8 cellular contexts compared by ENCODE assay signal in genomic region chr3:48465531-48466378, GRCh38. TPM values are rescaled to one million over a fixed set of nuclear protein-coding genes. Genes with fewer than 3 reads are reported as not detected.
DNase-seq lines count a peak whose midpoint lies in the region; ATAC-seq and TF ChIP-seq lines count a peak whose summit lies in the region.

No MANE protein-coding gene starts in this region.

- peak overlapping the region; percentile 90 to 97 (median 96) for H3K27ac Mint-ChIP-seq in CD4-positive, CD25-positive, alpha-beta regulatory T cell
- H3K27ac Mint-ChIP-seq in endothelial cell (ENCODE audit: unreplicated experiment), result peak overlapping the region; percentile 98

- peak; percentile 10 for TF ChIP-seq CTCF in endothelial cell (IDR thresholded peaks at IDR 0.05; ENCODE audit: unreplicated experiment)

- H3K27me3 Mint-ChIP-seq in CD4-positive, CD25-positive, alpha-beta regulatory T cell, result no peaks in the 10 kb centered on the region
- H3K27me3 Mint-ChIP-seq in endothelial cell (ENCODE audit: unreplicated experiment), result peaks cover 19% of the 10 kb centered on the region

- H3K36me3 Mint-ChIP-seq in CD4-positive, CD25-positive, alpha-beta regulatory T cell, result peaks cover 19% of the 10 kb centered on the region
- H3K36me3 Mint-ChIP-seq in endothelial cell (ENCODE audit: low read depth, unreplicated experiment), result peaks cover 30% of the 10 kb centered on the region

- H3K27ac ChIP-seq in CD4-positive, CD25-positive, alpha-beta regulatory T cell (ENCODE audit: insufficient read depth, low read length, poor library complexity, severe bottlenecking), result peak overlapping the region; percentile 94
- peak overlapping the region; percentile 100 for H3K27ac ChIP-seq in mesodermal cell (ENCODE audit: low read depth, low read length, severe bottlenecking)

- H3K9ac ChIP-seq in NT2/D1 (ENCODE audit: insufficient read length, low read depth), result peak overlapping the region; percentile 65

- H3K36me3 ChIP-seq in CD4-positive, CD25-positive, alpha-beta regulatory T cell (ENCODE audit: control insufficient read depth, insufficient read depth, low read length), result peaks cover 37% of the 10 kb centered on the region
- H3K36me3 ChIP-seq in NT2/D1 (ENCODE audit: insufficient read depth, insufficient read length, low read length) (peaks cover 87% of the 10 kb centered on the region), mesodermal cell (ENCODE audit: control insufficient read depth, insufficient read depth, low read length) (peaks cover 71% of the 10 kb centered on the region)

- no peaks in the 10 kb centered on the region for H3K9me3 Mint-ChIP-seq in CD4-positive, CD25-positive, alpha-beta regulatory T cell
- H3K9me3 Mint-ChIP-seq in endothelial cell (ENCODE audit: unreplicated experiment), result no peaks in the 10 kb centered on the region

- H3K27me3 ChIP-seq in CD4-positive, CD25-positive, alpha-beta regulatory T cell (ENCODE audit: control insufficient read depth, insufficient read depth, low read length), result no peaks in the 10 kb centered on the region
- H3K27me3 ChIP-seq in NT2/D1 (ENCODE audit: insufficient read depth, insufficient read length), result no peaks in the 10 kb centered on the region

- WGBS in mesodermal cell (ENCODE audit: insufficient coverage in 2 of 2), 2 experiments, result 58 to 61% methylated on average over 13 to 20 of the region's 21 CpGs

- peak overlapping the region; percentile 90 to 98 (median 95) for H3K4me3 Mint-ChIP-seq in CD4-positive, CD25-positive, alpha-beta regulatory T cell
- peak overlapping the region; percentile 40 for H3K4me3 Mint-ChIP-seq in endothelial cell (ENCODE audit: unreplicated experiment)

- H3K4me3 ChIP-seq in CD4-positive, CD25-positive, alpha-beta regulatory T cell (ENCODE audit: low read depth, low read length), result peak overlapping the region; percentile 78
- no peak overlapping the region for H3K4me3 ChIP-seq in NT2/D1 (ENCODE audit: insufficient read length, low read depth)
- peak overlapping the region; percentile 1 for H3K4me3 ChIP-seq in mesodermal cell (ENCODE audit: extremely low read depth, insufficient read depth, low read length, poor library complexity, severe bottlenecking)

- no peaks in the 10 kb centered on the region for H3K9me3 ChIP-seq in CD4-positive, CD25-positive, alpha-beta regulatory T cell (ENCODE audit: control insufficient read depth in 2 of 2, low read length in 2 of 2)
- H3K9me3 ChIP-seq in NT2/D1 (ENCODE audit: insufficient read depth, low read length) (no peaks in the 10 kb centered on the region), mesodermal cell (ENCODE audit: control insufficient read depth, low read length) (no peaks in the 10 kb centered on the region)

- DNase-seq in CD4-positive, CD25-positive, alpha-beta regulatory T cell, result peak; percentile 64 to 89 (median 77)
- DNase-seq in NT2/D1 (ENCODE audit: low read depth, low spot score) (peak; percentile 97), activated T-cell treated with anti-CD3 and anti-CD28 coated beads for 1 hour (ENCODE audit: low read depth) (peak; percentile 68), endothelial cell (ENCODE audit: low spot score) (peak; percentile 92)
- peak; percentile 63 to 67 for DNase-seq in stimulated activated CD8-positive, alpha-beta memory T cell treated with anti-CD3 and anti-CD28 coated beads, Interleukin-15, amount 100 ng/mL, for 4 hours (ENCODE audit: low read depth in 2 of 2)

- H3K4me1 Mint-ChIP-seq in CD4-positive, CD25-positive, alpha-beta regulatory T cell, result peaks cover 0 to 57% (median 30%) of the 10 kb centered on the region in 4 donors
- peaks cover 27% of the 10 kb centered on the region for H3K4me1 Mint-ChIP-seq in endothelial cell (ENCODE audit: unreplicated experiment)

- H3K4me1 ChIP-seq in CD4-positive, CD25-positive, alpha-beta regulatory T cell (ENCODE audit: control insufficient read depth, insufficient read depth, low read length, poor library complexity, severe bottlenecking), result peaks cover 58% of the 10 kb centered on the region
- H3K4me1 ChIP-seq in NT2/D1 (ENCODE audit: insufficient read depth, insufficient read length) (peaks cover 35% of the 10 kb centered on the region), mesodermal cell (ENCODE audit: control insufficient read depth, insufficient read depth, low read length, poor library complexity, severe bottlenecking) (peaks cover 23% of the 10 kb centered on the region)

- ATAC-seq in CD4-positive, CD25-positive, alpha-beta regulatory T cell (ENCODE audit: low read depth in 2 of 2), result peak; percentile 93
- ATAC-seq in GM19351 (IDR thresholded peaks at IDR 0.05; ENCODE audit: unreplicated experiment) (peak; percentile 94), HG03520 (IDR thresholded peaks at IDR 0.05; ENCODE audit: unreplicated experiment) (peak; percentile 73)

RNA-seq across cellular contexts. Expression of gene ATRIP, which starts 19.2 kb away (rescaled TPM):
- 11.5 TPM for total RNA-seq in CD4-positive, CD25-positive, alpha-beta regulatory T cell
- polyA plus RNA-seq in CD4-positive, CD25-positive, alpha-beta regulatory T cell, result 10 to 100 TPM in 3 of 4 donors, 1 to 10 TPM in 1; 9.6 to 14.7 (median 13.3) TPM
- total RNA-seq in endothelial cell (ENCODE audit: unreplicated experiment), result 11.2 TPM
- 13.1 TPM for polyA plus RNA-seq in mesodermal cell (2013, experiment 1 of 2)
- 10.5 TPM for polyA plus RNA-seq in mesodermal cell (2013, experiment 2 of 2)

RNA-seq across cellular contexts. Expression of gene TMA7, which starts 25.7 kb away (rescaled TPM):
- 248 TPM for total RNA-seq in CD4-positive, CD25-positive, alpha-beta regulatory T cell
- 100 to 1,000 TPM; 664 to 743 (median 695) TPM for polyA plus RNA-seq in CD4-positive, CD25-positive, alpha-beta regulatory T cell
- total RNA-seq in endothelial cell (ENCODE audit: unreplicated experiment), result 326 TPM
- polyA plus RNA-seq in mesodermal cell (2013, experiment 1 of 2), result 468 TPM
- polyA plus RNA-seq in mesodermal cell (2013, experiment 2 of 2), result 482 TPM

RNA-seq across cellular contexts. Expression of gene CCDC51, which starts 25.8 kb away (rescaled TPM):
- 4.6 TPM for total RNA-seq in CD4-positive, CD25-positive, alpha-beta regulatory T cell
- 10 to 100 TPM in 1 of 4 donors, 1 to 10 TPM in 3; 7.1 to 13.7 (median 9.1) TPM for polyA plus RNA-seq in CD4-positive, CD25-positive, alpha-beta regulatory T cell
- 11.8 TPM for total RNA-seq in endothelial cell (ENCODE audit: unreplicated experiment)
- polyA plus RNA-seq in mesodermal cell (2013, experiment 1 of 2), result 16.5 TPM
- polyA plus RNA-seq in mesodermal cell (2013, experiment 2 of 2), result 14.6 TPM

RNA-seq across cellular contexts. Expression of gene PLXNB1, which starts 35.9 kb away (rescaled TPM):
- 5.2 TPM for total RNA-seq in CD4-positive, CD25-positive, alpha-beta regulatory T cell
- polyA plus RNA-seq in CD4-positive, CD25-positive, alpha-beta regulatory T cell, result under 1 TPM in 1 of 4 donors, not detected in 3; 0.07 TPM
- 68.7 TPM for total RNA-seq in endothelial cell (ENCODE audit: unreplicated experiment)
- polyA plus RNA-seq in mesodermal cell (2013, experiment 1 of 2), result 57.1 TPM
- 47.5 TPM for polyA plus RNA-seq in mesodermal cell (2013, experiment 2 of 2)

RNA-seq across cellular contexts. Expression of gene SHISA5, which starts 38.2 kb away (rescaled TPM):
- 197 TPM for total RNA-seq in CD4-positive, CD25-positive, alpha-beta regulatory T cell
- polyA plus RNA-seq in CD4-positive, CD25-positive, alpha-beta regulatory T cell, result 100 to 1,000 TPM; 415 to 598 (median 440) TPM
- total RNA-seq in endothelial cell (ENCODE audit: unreplicated experiment), result 283 TPM
- 233 TPM for polyA plus RNA-seq in mesodermal cell (2013, experiment 1 of 2)
- 178 TPM for polyA plus RNA-seq in mesodermal cell (2013, experiment 2 of 2)
